In genomic region chrX:138519296-138519695, GRCh38 we compare ENCODE assay signal across 16 cellular contexts.
DNase-seq lines count a peak whose midpoint lies in the region; ATAC-seq lines count a peak whose summit lies in the region.
"Had no signal": no experiment of that assay in that cellular context is flagged by ENCODE, and none has a peak within 500 bp of the region (broad histone marks: within the 10 kb centered on the region; RNA-seq: fewer than 3 reads in every experiment).

No MANE protein-coding gene starts in this region.

- ATAC-seq in stimulated activated naive B cell treated with anti-CD40 and anti-IgM and Interleukin-4, amounts not matched to agents 10 μg/mL and 1 μg/mL and 100 μg/mL, for 72 hours (replicated peaks) = no peak
- ATAC-seq: T-cell had no signal

- no peak overlapping the region for H3K27ac Mint-ChIP-seq in stimulated activated naive B cell treated with anti-CD40 and anti-IgM and Interleukin-4, amounts not matched to agents 10 μg/mL and 1 μg/mL and 100 μg/mL, for 72 hours
- no peak overlapping the region for H3K27ac Mint-ChIP-seq in T-helper 2 cell treated with Interferon-gamma antibody and Interleukin-4, amounts not matched to agents 5 μg/mL and 100 μg/mL, for 36 hours
- H3K27ac Mint-ChIP-seq: T-cell had no signal

- H3K36me3 Mint-ChIP-seq in stimulated activated naive B cell treated with anti-CD40 and anti-IgM and Interleukin-4, amounts not matched to agents 10 μg/mL and 1 μg/mL and 100 μg/mL, for 72 hours = no peaks in the 10 kb centered on the region
- no peaks in the 10 kb centered on the region for H3K36me3 Mint-ChIP-seq in T-helper 2 cell treated with Interferon-gamma antibody and Interleukin-4, amounts not matched to agents 5 μg/mL and 100 μg/mL, for 36 hours (ENCODE audit: low read depth)
- H3K36me3 Mint-ChIP-seq: T-cell had no signal

- H3K27me3 Mint-ChIP-seq in stimulated activated naive B cell treated with anti-CD40 and anti-IgM and Interleukin-4, amounts not matched to agents 10 μg/mL and 1 μg/mL and 100 μg/mL, for 72 hours = no peaks in the 10 kb centered on the region
- H3K27me3 Mint-ChIP-seq in T-helper 2 cell treated with Interferon-gamma antibody and Interleukin-4, amounts not matched to agents 5 μg/mL and 100 μg/mL, for 36 hours (ENCODE audit: low read depth) = no peaks in the 10 kb centered on the region

- no peak overlapping the region for H3K4me3 Mint-ChIP-seq in stimulated activated naive B cell treated with anti-CD40 and anti-IgM and Interleukin-4, amounts not matched to agents 10 μg/mL and 1 μg/mL and 100 μg/mL, for 72 hours
- no peak overlapping the region for H3K4me3 Mint-ChIP-seq in T-helper 2 cell treated with Interferon-gamma antibody and Interleukin-4, amounts not matched to agents 5 μg/mL and 100 μg/mL, for 36 hours
- H3K4me3 Mint-ChIP-seq: T-cell had no signal

- DNase-seq in DMS53 treated with DMSO at 0.1 percent for 48 hours (lab: John Stamatoyannopoulos, UW; ENCODE audit: unreplicated experiment) (peak; percentile 82), NCI-H526 (lab: John Stamatoyannopoulos, UW) (peak; percentile 0 to 19), iPS-NIHi11 (ENCODE audit: low spot score) (peak; percentile 5), pons (ENCODE audit: low spot score) (peak; percentile 12)
- DNase-seq in stimulated activated naive B cell treated with anti-CD40 and anti-IgM and Interleukin-4, amounts not matched to agents 10 μg/mL and 1 μg/mL and 100 μg/mL, for 72 hours = no peak
- no peak for DNase-seq in T-helper 2 cell treated with Interferon-gamma antibody and Interleukin-4, amounts not matched to agents 5 μg/mL and 100 μg/mL, for 36 hours (ENCODE audit: low spot score)
- DNase-seq in stimulated activated CD8-positive, alpha-beta memory T cell treated with anti-CD3 and anti-CD28 coated beads, Interleukin-4, amount 100 ng/mL, for 48 hours = no peak
- DNase-seq: activated CD4-positive, CD25-positive, alpha-beta regulatory T cell treated with anti-CD3 and anti-CD28 coated beads, Interleukin-2, amount 50 U/mL, for 72 hours; aorta; C1 segment of cervical spinal cord; dermis blood vessel endothelial cell; Kasumi-1; kidney glomerular epithelial cell; NCI-H1694 treated with DMSO at 0.1 percent for 48 hours; NCI-H69; T-cell had no signal

- H3K4me1 Mint-ChIP-seq in stimulated activated naive B cell treated with anti-CD40 and anti-IgM and Interleukin-4, amounts not matched to agents 10 μg/mL and 1 μg/mL and 100 μg/mL, for 72 hours = no peaks in the 10 kb centered on the region
- no peaks in the 10 kb centered on the region for H3K4me1 Mint-ChIP-seq in T-helper 2 cell treated with Interferon-gamma antibody and Interleukin-4, amounts not matched to agents 5 μg/mL and 100 μg/mL, for 36 hours (ENCODE audit: low read depth)
- H3K4me1 Mint-ChIP-seq: T-cell had no signal

- peaks cover 0 to 4% of the 10 kb centered on the region in 2 donors for H3K9me3 Mint-ChIP-seq in stimulated activated naive B cell treated with anti-CD40 and anti-IgM and Interleukin-4, amounts not matched to agents 10 μg/mL and 1 μg/mL and 100 μg/mL, for 72 hours
- H3K9me3 Mint-ChIP-seq in T-helper 2 cell treated with Interferon-gamma antibody and Interleukin-4, amounts not matched to agents 5 μg/mL and 100 μg/mL, for 36 hours = no peaks in the 10 kb centered on the region
- H3K9me3 Mint-ChIP-seq: T-cell had no signal

Comparison
In these comparisons a context has a peak if more than half of its experiments do, and no peak if none do; other contexts are left out.
1. DNase-seq: peak in DMS53 treated with DMSO at 0.1 percent for 48 hours (single experiment), NCI-H526 (2 of 2), iPS-NIHi11 (single experiment) and pons (single experiment); none in stimulated activated naive B cell treated with anti-CD40 and anti-IgM and Interleukin-4, amounts not matched to agents 10 μg/mL and 1 μg/mL and 100 μg/mL, for 72 hours (single experiment), T-helper 2 cell treated with Interferon-gamma antibody and Interleukin-4, amounts not matched to agents 5 μg/mL and 100 μg/mL, for 36 hours (single experiment) and stimulated activated CD8-positive, alpha-beta memory T cell treated with anti-CD3 and anti-CD28 coated beads, Interleukin-4, amount 100 ng/mL, for 48 hours (single experiment).